ENCODE assay signal across 8 cellular contexts in genomic region chr13:112942689-112943308, GRCh38. TPM values are rescaled to one million over a fixed set of nuclear protein-coding genes. Genes with fewer than 3 reads are reported as not detected.
A peak's percentile ranks its signal among the peaks of the same experiment; 100 is the strongest.
DNase-seq lines count a peak whose midpoint lies in the region; ATAC-seq and TF ChIP-seq lines count a peak whose summit lies in the region.

No MANE protein-coding gene starts in this region.

- ATAC-seq in HG02798 (IDR thresholded peaks at IDR 0.05; ENCODE audit: poor library complexity, unreplicated experiment) = peak; percentile 96

- peak overlapping the region; percentile 97 for H3K4me3 Mint-ChIP-seq in type B pancreatic cell

- H3K4me1 Mint-ChIP-seq in type B pancreatic cell (ENCODE audit: unreplicated experiment) = peaks cover 14% of the 10 kb centered on the region

- no peaks in the 10 kb centered on the region for H3K36me3 ChIP-seq in left ventricle myocardium inferior

- H3K9me3 ChIP-seq in left ventricle myocardium inferior (replicated peaks) = no peaks in the 10 kb centered on the region

- peaks cover 6% of the 10 kb centered on the region for H3K27me3 ChIP-seq in left ventricle myocardium inferior (ENCODE audit: low read depth)

- peak overlapping the region; percentile 86 for H3K27ac Mint-ChIP-seq in type B pancreatic cell

- H3K4me1 ChIP-seq in left ventricle myocardium inferior = peaks cover 15% of the 10 kb centered on the region

- H3K36me3 Mint-ChIP-seq in type B pancreatic cell = no peaks in the 10 kb centered on the region

- DNase-seq in NCI-H1417 (lab: John Stamatoyannopoulos, UW) (peak; percentile 98 to 100 (median 100)), T follicular helper cell (ENCODE audit: low read depth) (peak; percentile 93), amniotic stem cell (lab: John Stamatoyannopoulos, UW) (peak; percentile 85), left ventricle myocardium inferior (peak; percentile 97), posterior cingulate gyrus (peak; percentile 90 to 99 (median 98)), type B pancreatic cell (ENCODE audit: extremely low spot score, unreplicated experiment) (peak; percentile 95)

- TF ChIP-seq CTCF in GM12874 (IDR thresholded peaks at IDR 0.05; ENCODE audit: insufficient read depth, low read depth, low read length) (peak; percentile 87), left ventricle myocardium inferior (IDR thresholded peaks at IDR 0.05; ENCODE audit: borderline replicate concordance) (peak; percentile 97), type B pancreatic cell (conservative IDR thresholded peaks at IDR 0.05) (peak; percentile 98)

- peaks cover 6% of the 10 kb centered on the region for H3K27me3 Mint-ChIP-seq in type B pancreatic cell

- peak overlapping the region; percentile 81 for H3K27ac ChIP-seq in left ventricle myocardium inferior (replicated peaks)

- intact Hi-C loops in left ventricle myocardium inferior (cut with micrococcal nuclease) = loop anchor here (10.0 kb wide), 1 partner anchor 82 kb away; no protein-coding TSS in a partner anchor
- intact Hi-C loops in posterior cingulate gyrus (cut with DNase I) = loop anchor here (2.0 to 10.0 kb wide), 2 partner anchors 86 to 452 kb away; no protein-coding TSS in a partner anchor

- no peaks in the 10 kb centered on the region for H3K9me3 Mint-ChIP-seq in type B pancreatic cell

- peak overlapping the region; percentile 74 for H3K4me3 ChIP-seq in left ventricle myocardium inferior

RNA-seq across cellular contexts. Expression of gene MCF2L, which starts 26.2 kb away (rescaled TPM):
- total RNA-seq in left ventricle myocardium inferior (41.2 TPM), type B pancreatic cell (ENCODE audit: low replicate concordance) (37.3 and 46.9 TPM in 2 replicates)

Comparison
In these comparisons a context has a peak if more than half of its experiments do, and no peak if none do; other contexts are left out.
1. Peak in every context shown above with its lines: DNase-seq, ATAC-seq, H3K4me3 ChIP-seq and H3K27ac ChIP-seq.